In genomic region chr6:5203571-5203970, GRCh38 we compare ENCODE assay signal across 19 cellular contexts. TPM values are rescaled to one million over a fixed set of nuclear protein-coding genes. Genes with fewer than 3 reads are reported as not detected.
DNase-seq lines count a peak whose midpoint lies in the region; ATAC-seq and TF ChIP-seq lines count a peak whose summit lies in the region.
"Had no signal": no experiment of that assay in that cellular context is flagged by ENCODE, and none has a peak within 500 bp of the region (broad histone marks: within the 10 kb centered on the region; RNA-seq: fewer than 3 reads in every experiment).

No MANE protein-coding gene starts in this region.

- H3K4me1 Mint-ChIP-seq in MCF 10A (ENCODE audit: insufficient read depth, unreplicated experiment): no peaks in the 10 kb centered on the region

- peak overlapping the region; percentile 40 to 67 for H3K27ac ChIP-seq in breast epithelium
- H3K27ac ChIP-seq in right cardiac atrium (ENCODE audit: low read length): peak overlapping the region; percentile 24
- H3K27ac ChIP-seq in tibial nerve: peak overlapping the region in 3 of 4 donors; percentile 75 to 91 (median 81)
- H3K27ac ChIP-seq: right lobe of liver, SK-N-MC had no signal

- DNase-seq in breast epithelium (ENCODE audit: low spot score in 2 of 2): no peak
- DNase-seq in MCF 10A (ENCODE audit: unreplicated experiment): no peak
- peak; percentile 2 for DNase-seq in cerebellar cortex (ENCODE audit: low spot score)
- DNase-seq in right cardiac atrium: peak in 1 of 3 donors; percentile 53
- DNase-seq in tibial nerve (ENCODE audit: low spot score in 2 of 2): no peak
- DNase-seq in HAP-1 (ENCODE audit: low spot score in 2 of 2): no peak
- DNase-seq in NCI-H2171 treated with DMSO at 0.1 percent for 48 hours (lab: John Stamatoyannopoulos, UW): no peak
- no peak for DNase-seq in GM13976 (ENCODE audit: low spot score)
- DNase-seq: activated CD4-positive, alpha-beta T cell treated with anti-CD3 and anti-CD28 coated beads for 48 hours; activated naive CD8-positive, alpha-beta T cell treated with anti-CD3 and anti-CD28 coated beads for 36 hours; BE2C; COR-L47; MG63; NCI-H1436 treated with DMSO at 0.1 percent for 48 hours; NCI-H345; occipital lobe; right lobe of liver; T-helper 17 cell had no signal

- H3K4me3 ChIP-seq in breast epithelium (no peak overlapping the region), right cardiac atrium (ENCODE audit: low read length) (no peak overlapping the region), tibial nerve (no peak overlapping the region), HAP-1 (no peak overlapping the region)
- H3K4me3 ChIP-seq: MG63, right lobe of liver, SK-N-MC had no signal

- H3K9me3 Mint-ChIP-seq in MCF 10A (ENCODE audit: unreplicated experiment): no peaks in the 10 kb centered on the region
- H3K9me3 Mint-ChIP-seq: activated naive CD8-positive, alpha-beta T cell treated with anti-CD3 and anti-CD28 coated beads for 36 hours had no signal

- 58% methylated on average over 10 of the region's 10 CpGs for WGBS in right cardiac atrium
- 77 to 89% methylated on average over 10 of the region's 10 CpGs for WGBS in tibial nerve, 2 donors

- H3K27me3 ChIP-seq in breast epithelium: no peaks in the 10 kb centered on the region
- no peaks in the 10 kb centered on the region for H3K27me3 ChIP-seq in right cardiac atrium (ENCODE audit: control insufficient read depth, insufficient read depth)
- no peaks in the 10 kb centered on the region for H3K27me3 ChIP-seq in tibial nerve
- H3K27me3 ChIP-seq in HAP-1 (ENCODE audit: low read depth): no peaks in the 10 kb centered on the region
- H3K27me3 ChIP-seq: BE2C, MG63, right lobe of liver had no signal

- H3K27ac Mint-ChIP-seq in MCF 10A (ENCODE audit: low read depth, unreplicated experiment): no peak overlapping the region
- H3K27ac Mint-ChIP-seq: activated naive CD8-positive, alpha-beta T cell treated with anti-CD3 and anti-CD28 coated beads for 36 hours; T-helper 17 cell had no signal

- intact Hi-C loops in breast epithelium (cut with DNase I; ENCODE audit: low total_unique reads): no loop called here
- intact Hi-C loops in MCF 10A (cut with micrococcal nuclease): no loop called here
- intact Hi-C loops in right cardiac atrium (cut with DNase I): no loop called here

- no peaks in the 10 kb centered on the region for H3K36me3 ChIP-seq in breast epithelium
- no peaks in the 10 kb centered on the region for H3K36me3 ChIP-seq in tibial nerve
- H3K36me3 ChIP-seq in HAP-1 (replicated peaks): peaks cover 3% of the 10 kb centered on the region; the same call in 1 of the 2 replicates
- H3K36me3 ChIP-seq: BE2C, MG63, right lobe of liver had no signal

- CTCF ChIA-PET in MCF 10A (lab: Yijun Ruan, JAX): interaction anchor here (1.5 to 1.6 kb wide), 2 partner anchors 13 to 59 kb away, joined by 3 read pairs; no protein-coding TSS in a partner anchor

- no peaks in the 10 kb centered on the region for H3K27me3 Mint-ChIP-seq in MCF 10A (ENCODE audit: insufficient read depth, unreplicated experiment)
- H3K27me3 Mint-ChIP-seq: activated naive CD8-positive, alpha-beta T cell treated with anti-CD3 and anti-CD28 coated beads for 36 hours; T-helper 17 cell had no signal

- TF ChIP-seq EP300 in tibial nerve (IDR thresholded peaks at IDR 0.05): no peak

- no peak for TF ChIP-seq CTCF in breast epithelium (IDR thresholded peaks at IDR 0.05)
- no peak for TF ChIP-seq CTCF in MCF 10A (IDR thresholded peaks at IDR 0.05; ENCODE audit: unreplicated experiment)
- TF ChIP-seq CTCF in tibial nerve (IDR thresholded peaks at IDR 0.05): no peak
- TF ChIP-seq CTCF in GM13976 (IDR thresholded peaks at IDR 0.05; ENCODE audit: borderline replicate concordance, control extremely low read depth, extremely low read depth, insufficient read depth, missing control alignments): no peak

- H3K4me1 ChIP-seq in breast epithelium: peaks cover 0 to 17% of the 10 kb centered on the region in 2 donors
- H3K4me1 ChIP-seq in right cardiac atrium (ENCODE audit: control insufficient read depth, insufficient read depth, low read length): peaks cover 19% of the 10 kb centered on the region
- H3K4me1 ChIP-seq in tibial nerve: peaks cover 0 to 60% (median 38%) of the 10 kb centered on the region in 4 donors
- H3K4me1 ChIP-seq in HAP-1: peaks cover 29% of the 10 kb centered on the region

- in situ Hi-C loops in HAP-1 (cut with MboI; ENCODE audit: low sequenced_read_pairs) (no loop called here), GM13976 (cut with MboI; ENCODE audit: low sequenced_read_pairs, unreplicated experiment) (no loop called here)

- POLR2A ChIA-PET in MCF 10A (lab: Yijun Ruan, JAX): no interaction called here

- no peak overlapping the region for H3K4me3 Mint-ChIP-seq in MCF 10A (ENCODE audit: unreplicated experiment)
- H3K4me3 Mint-ChIP-seq: activated naive CD8-positive, alpha-beta T cell treated with anti-CD3 and anti-CD28 coated beads for 36 hours; T-helper 17 cell had no signal

- no peak for ATAC-seq in right cardiac atrium
- ATAC-seq: right lobe of liver, T-helper 17 cell had no signal

- BruUV-seq in MCF 10A (replicated peaks; lab: Mats Ljungman, UMichigan): no TSS peak

- no peaks in the 10 kb centered on the region for H3K36me3 Mint-ChIP-seq in MCF 10A (ENCODE audit: insufficient read depth, unreplicated experiment)

- H3K9me3 ChIP-seq in breast epithelium (no peaks in the 10 kb centered on the region), right cardiac atrium (ENCODE audit: control insufficient read depth, low read length) (no peaks in the 10 kb centered on the region), tibial nerve (no peaks in the 10 kb centered on the region), HAP-1 (no peaks in the 10 kb centered on the region)
- H3K9me3 ChIP-seq: BE2C, MG63, right lobe of liver had no signal

- TF ChIP-seq POLR2A in breast epithelium (IDR thresholded peaks at IDR 0.05) (no peak), tibial nerve (IDR thresholded peaks at IDR 0.05) (no peak)

RNA-seq across cellular contexts. Expression of gene LYRM4, which starts 57.2 kb away (rescaled TPM):
- total RNA-seq in breast epithelium (10 to 100 TPM; 24.4 to 38.0 (median 25.0) TPM), MCF 10A (2022) (31.6 and 36.1 TPM in 2 replicates), right cardiac atrium (10 to 100 TPM; 20.2 to 30.5 (median 27.8) TPM), tibial nerve (10 to 100 TPM; 21.8 to 31.0 (median 27.4) TPM)
- 22.2 TPM for polyA plus RNA-seq in right cardiac atrium

RNA-seq across cellular contexts. Expression of gene FARS2, which starts 57.7 kb away (rescaled TPM):
- total RNA-seq in breast epithelium: 10 to 100 TPM; 12.0 to 29.6 (median 24.3) TPM
- total RNA-seq in MCF 10A (2022): 13.0 and 18.2 TPM in 2 replicates
- 10 to 100 TPM; 15.4 to 19.6 (median 16.9) TPM for total RNA-seq in right cardiac atrium
- polyA plus RNA-seq in right cardiac atrium: 13.9 TPM
- 10 to 100 TPM; 16.4 to 26.1 (median 21.4) TPM for total RNA-seq in tibial nerve

Comparison
In these comparisons a context has a peak if more than half of its experiments do, and no peak if none do; other contexts are left out.
1. H3K27ac ChIP-seq: peak in every context shown above with its lines; median percentile 81 in tibial nerve; 54 in breast epithelium; 24 in right cardiac atrium.